Comparison of ENCODE assay signal across 18 cellular contexts in genomic region chr2:10868465-10869314, GRCh38. TPM values are rescaled to one million over a fixed set of nuclear protein-coding genes. Genes with fewer than 3 reads are reported as not detected.
DNase-seq lines count a peak whose midpoint lies in the region; ATAC-seq and TF ChIP-seq lines count a peak whose summit lies in the region.
"Had no signal": no experiment of that assay in that cellular context is flagged by ENCODE, and none has a peak within 500 bp of the region (broad histone marks: within the 10 kb centered on the region; RNA-seq: fewer than 3 reads in every experiment).

No MANE protein-coding gene starts in this region.

- no peak overlapping the region for H3K27ac Mint-ChIP-seq in CD4-positive, alpha-beta memory T cell
- H3K27ac Mint-ChIP-seq: activated CD4-positive, alpha-beta memory T cell treated with anti-CD3 and anti-CD28 coated beads, Interleukin-2, amount 10 ng/mL, durations not matched to agents 7 days and 5 days; neural progenitor cell had no signal

- H3K27me3 Mint-ChIP-seq in CD4-positive, alpha-beta memory T cell, result peaks cover 2 to 15% of the 10 kb centered on the region in 2 donors

- TF ChIP-seq EP300 in transverse colon (IDR thresholded peaks at IDR 0.05; ENCODE audit: low read depth), result no peak

- TF ChIP-seq CTCF in heart right ventricle (IDR thresholded peaks at IDR 0.05) (no peak), transverse colon (IDR thresholded peaks at IDR 0.05) (no peak)

- H3K9me3 ChIP-seq in adipocyte (ENCODE audit: control insufficient read depth, low read length), result peaks cover 12% of the 10 kb centered on the region
- H3K9me3 ChIP-seq in heart right ventricle, result peaks cover 0 to 11% (median 0%) of the 10 kb centered on the region in 11 donors
- peaks cover 0 to 5% of the 10 kb centered on the region in 2 donors for H3K9me3 ChIP-seq in transverse colon
- H3K9me3 ChIP-seq in CD4-positive, alpha-beta memory T cell (ENCODE audit: control insufficient read depth in 1 of 2, low read length in 2 of 2), result no peaks in the 10 kb centered on the region
- H3K9me3 ChIP-seq: tibial artery had no signal

- peak; percentile 54 to 89 (median 76) for ATAC-seq in heart right ventricle
- ATAC-seq: Panc1 had no signal

- H3K27ac ChIP-seq in heart right ventricle (peak overlapping the region; percentile 58 to 97 (median 82)), transverse colon (peak overlapping the region in 3 of 4 donors; percentile 64 to 77 (median 71))
- no peak overlapping the region for H3K27ac ChIP-seq in CD4-positive, alpha-beta memory T cell (ENCODE audit: low read depth, low read length)
- H3K27ac ChIP-seq: 22Rv1, neural progenitor cell, tibial artery had no signal

- no peaks in the 10 kb centered on the region for H3K4me1 ChIP-seq in adipocyte (ENCODE audit: control insufficient read depth, insufficient read depth, low read length)
- peaks cover 10 to 70% (median 37%) of the 10 kb centered on the region in 9 donors for H3K4me1 ChIP-seq in heart right ventricle
- H3K4me1 ChIP-seq in transverse colon, result peaks cover 0 to 10% (median 5%) of the 10 kb centered on the region in 4 donors
- peaks cover 18% of the 10 kb centered on the region for H3K4me1 ChIP-seq in CD4-positive, alpha-beta memory T cell (ENCODE audit: insufficient read depth, low read length)
- H3K4me1 ChIP-seq: tibial artery had no signal

- no peak overlapping the region for H3K9ac ChIP-seq in adipocyte (ENCODE audit: low read length)
- H3K9ac ChIP-seq: neural progenitor cell had no signal

- 49 to 62% methylated on average over 15 of the region's 15 CpGs for WGBS in heart right ventricle, 2 donors
- 80% methylated on average over 14 of the region's 15 CpGs; no CpG with 5 or more reads in 1 of the 2 donors for WGBS in transverse colon (ENCODE audit: low coverage in 1 of 2), 2 donors

- intact Hi-C loops in heart right ventricle (cut with DNase I) (loop anchor here in 1 of 10 donors (2.0 kb wide), 1 partner anchor 24 kb away; no protein-coding TSS in a partner anchor), transverse colon (cut with DNase I; ENCODE audit: low total_unique reads) (no loop called here)
- intact Hi-C loops in CD4-positive, alpha-beta memory T cell (cut with micrococcal nuclease), result no loop called here

- H3K9me3 Mint-ChIP-seq in CD4-positive, alpha-beta memory T cell, result peaks cover 0 to 15% (median 4%) of the 10 kb centered on the region in 8 donors

- H3K27me3 ChIP-seq in adipocyte (replicated peaks; ENCODE audit: control insufficient read depth, insufficient read depth, low read length), result peaks cover 32% of the 10 kb centered on the region
- peaks cover 0 to 22% (median 0%) of the 10 kb centered on the region in 7 donors for H3K27me3 ChIP-seq in heart right ventricle
- peaks cover 5% of the 10 kb centered on the region for H3K27me3 ChIP-seq in transverse colon
- H3K27me3 ChIP-seq in CD4-positive, alpha-beta memory T cell (ENCODE audit: insufficient read depth, low read length), result no peaks in the 10 kb centered on the region
- H3K27me3 ChIP-seq: neural progenitor cell had no signal

- POLR2A ChIA-PET in CD4-positive, alpha-beta memory T cell (lab: Charles Lee; ENCODE audit: partially characterized antibody), result no interaction called here

- H3K4me3 ChIP-seq in adipocyte (ENCODE audit: low read length) (no peak overlapping the region), heart right ventricle (peak overlapping the region in 1 of 10 donors; percentile 20), transverse colon (no peak overlapping the region)
- H3K4me3 ChIP-seq in CD4-positive, alpha-beta memory T cell (ENCODE audit: low read length in 2 of 2), result no peak overlapping the region
- H3K4me3 ChIP-seq: neural progenitor cell, tibial artery had no signal

- CTCF ChIA-PET in CD4-positive, alpha-beta memory T cell (lab: Charles Lee; ENCODE audit: partially characterized antibody), result no interaction called here

- H3K36me3 ChIP-seq in adipocyte (ENCODE audit: control insufficient read depth, insufficient read depth, low read length, severe bottlenecking) (no peaks in the 10 kb centered on the region), heart right ventricle (no peaks in the 10 kb centered on the region), transverse colon (no peaks in the 10 kb centered on the region)
- H3K36me3 ChIP-seq in CD4-positive, alpha-beta memory T cell (ENCODE audit: insufficient read depth, low read length), result no peaks in the 10 kb centered on the region
- H3K36me3 ChIP-seq: neural progenitor cell, tibial artery had no signal

- DNase-seq in NCI-H82 (lab: John Stamatoyannopoulos, UW) (peak; percentile 55), NCI-H82 treated with DMSO at 0.1 percent for 48 hours (lab: John Stamatoyannopoulos, UW; ENCODE audit: unreplicated experiment) (no peak), adipocyte (ENCODE audit: low read depth) (peak; percentile 58), heart right ventricle (peak in 1 of 2 donors; percentile 54), transverse colon (no peak), NCI-H1417 treated with DMSO at 0.1 percent for 48 hours (lab: John Stamatoyannopoulos, UW) (no peak), midbrain (lab: John Stamatoyannopoulos, UW) (no peak)
- DNase-seq in CD4-positive, alpha-beta memory T cell, result no peak
- DNase-seq: activated CD4-positive, alpha-beta memory T cell treated with anti-CD3 and anti-CD28 coated beads, Interleukin-2, amount 10 ng/mL, durations not matched to agents 7 days and 5 days; activated gamma-delta T cell; NCI-H2227 treated with DMSO at 0.1 percent for 48 hours; stimulated activated CD4-positive, alpha-beta T cell treated with anti-CD3 and anti-CD28 coated beads, Interleukin-12 subunit alpha, Interleukin-12 subunit beta, amount 100 ng/mL, for 4 hours; tibial artery had no signal

- H3K4me3 Mint-ChIP-seq in CD4-positive, alpha-beta memory T cell, result no peak overlapping the region
- H3K4me3 Mint-ChIP-seq: activated CD4-positive, alpha-beta memory T cell treated with anti-CD3 and anti-CD28 coated beads, Interleukin-2, amount 10 ng/mL, durations not matched to agents 7 days and 5 days; neural progenitor cell had no signal

- peaks cover 0 to 5% of the 10 kb centered on the region in 2 donors for H3K36me3 Mint-ChIP-seq in CD4-positive, alpha-beta memory T cell
- H3K36me3 Mint-ChIP-seq: neural progenitor cell had no signal

- H3K4me1 Mint-ChIP-seq in CD4-positive, alpha-beta memory T cell, result peaks cover 14 to 21% (median 18%) of the 10 kb centered on the region in 4 donors

- in situ Hi-C loops in transverse colon (cut with MboI; ENCODE audit: low pct_ligation_motif_present in 1 of 4, low pct_unique_long_range_greater_than_20kb in 1 of 4, low sequenced_read_pairs in 3 of 4), result no loop called here

- no peak for TF ChIP-seq POLR2A in transverse colon (IDR thresholded peaks at IDR 0.05)

RNA-seq across cellular contexts. Expression of gene KCNF1, which starts 43.0 kb away (rescaled TPM):
- total RNA-seq in heart right ventricle (under 1 TPM in 7 of 10 donors, not detected in 3; 0.10 to 0.42 (median 0.23) TPM), transverse colon (under 1 TPM in 1 of 4 donors, not detected in 3; 0.27 TPM)
- polyA plus RNA-seq in heart right ventricle, result under 1 TPM in 1 of 2 donors, not detected in 1; 0.25 TPM
- not detected for total RNA-seq in CD4-positive, alpha-beta memory T cell
- not detected for polyA plus RNA-seq in CD4-positive, alpha-beta memory T cell
- total RNA-seq: activated CD4-positive, alpha-beta memory T cell treated with anti-CD3 and anti-CD28 coated beads, Interleukin-2, amount 10 ng/mL, durations not matched to agents 7 days and 5 days; T-helper 2 cell treated with Interferon-gamma antibody and Interleukin-4, amounts not matched to agents 100 ng/mL and 5 ng/mL, for 36 hours had no signal
- polyA plus RNA-seq: liver had no signal

RNA-seq across cellular contexts. Expression of gene PDIA6, which starts 56.1 kb away (rescaled TPM):
- total RNA-seq in heart right ventricle (100 to 1,000 TPM in 6 of 10 donors, 10 to 100 TPM in 4; 86.9 to 174 (median 107) TPM), transverse colon (10 to 100 TPM; 35.2 to 90.3 (median 66.3) TPM)
- polyA plus RNA-seq in heart right ventricle, result 100 to 1,000 TPM in 1 of 2 donors, 10 to 100 TPM in 1; 24.7 to 317 TPM
- total RNA-seq in CD4-positive, alpha-beta memory T cell, result 10 to 100 TPM; 75.9 to 84.7 TPM
- polyA plus RNA-seq in CD4-positive, alpha-beta memory T cell, result 100 to 1,000 TPM; 140 to 273 TPM

Comparison
In these comparisons a context has a peak if more than half of its experiments do, and no peak if none do; other contexts are left out.
1. DNase-seq: peak in NCI-H82 (single experiment) and adipocyte (single experiment); none in NCI-H82 treated with DMSO at 0.1 percent for 48 hours (single experiment), transverse colon (single experiment), CD4-positive, alpha-beta memory T cell (0 of 5), NCI-H1417 treated with DMSO at 0.1 percent for 48 hours (single experiment) and midbrain (single experiment).